Comparison of ENCODE assay signal across 18 cellular contexts in the genomic region with DNA sequence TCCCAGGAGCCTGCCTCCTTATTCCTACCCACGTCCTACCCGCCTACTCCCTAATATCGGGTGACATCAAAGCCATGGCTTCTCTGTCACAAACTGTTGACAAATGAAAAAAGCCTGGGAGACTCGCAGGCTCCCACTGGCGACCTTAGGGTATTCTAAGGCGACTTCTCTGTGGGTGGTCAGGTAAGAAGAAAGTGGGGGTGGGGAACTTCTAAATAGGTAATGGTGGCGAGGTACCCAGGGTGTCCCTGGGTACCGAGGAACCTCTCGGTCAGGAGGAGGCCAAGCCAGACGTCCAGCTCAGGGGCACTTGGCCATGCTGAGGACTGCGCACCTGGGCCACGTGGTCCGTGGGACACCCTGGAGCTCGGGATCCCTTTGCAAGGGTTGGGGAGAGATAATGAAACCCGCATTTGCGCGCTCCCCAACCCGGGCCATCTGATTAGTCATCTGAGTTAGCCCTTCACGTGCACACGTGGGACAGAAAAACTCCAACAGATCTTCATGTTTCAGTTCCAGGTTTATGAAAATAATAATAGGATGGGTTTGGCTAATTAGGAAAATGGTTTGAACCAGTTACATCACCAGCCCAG.
DNase-seq lines count a peak whose midpoint lies in the region; ATAC-seq and TF ChIP-seq lines count a peak whose summit lies in the region.
"Had no signal": no experiment of that assay in that cellular context is flagged by ENCODE, and none has a peak within 500 bp of the region (broad histone marks: within the 10 kb centered on the region; RNA-seq: fewer than 3 reads in every experiment).

No MANE protein-coding gene starts in this region.

- H3K9me3 Mint-ChIP-seq in natural killer cell (no peaks in the 10 kb centered on the region), glutamatergic neuron (ENCODE audit: unreplicated experiment) (peaks cover 8% of the 10 kb centered on the region), osteocyte (ENCODE audit: unreplicated experiment) (no peaks in the 10 kb centered on the region)
- H3K9me3 Mint-ChIP-seq in natural killer cell treated with Interleukin-12 subunit alpha and Interleukin-12 subunit beta and Interleukin-15 and Interleukin-18, amount 100 ng/mL, for 72 hours: no peaks in the 10 kb centered on the region
- peaks cover 0 to 12% (median 6%) of the 10 kb centered on the region in 5 donors for H3K9me3 Mint-ChIP-seq in CD8-positive, alpha-beta memory T cell
- H3K9me3 Mint-ChIP-seq: activated CD4-positive, alpha-beta memory T cell treated with anti-CD3 and anti-CD28 coated beads, Interleukin-2, amount 10 ng/mL, durations not matched to agents 7 days and 5 days; activated T-cell treated with anti-CD3 and anti-CD28 coated beads, Interleukin-2, amount 50 U/mL, for 72 hours had no signal

- no peak overlapping the region for H3K27ac Mint-ChIP-seq in natural killer cell
- H3K27ac Mint-ChIP-seq in natural killer cell treated with Interleukin-12 subunit alpha and Interleukin-12 subunit beta and Interleukin-15 and Interleukin-18, amount 100 ng/mL, for 72 hours: no peak overlapping the region
- no peak overlapping the region for H3K27ac Mint-ChIP-seq in glutamatergic neuron (ENCODE audit: unreplicated experiment)
- no peak overlapping the region for H3K27ac Mint-ChIP-seq in osteocyte (ENCODE audit: unreplicated experiment)
- H3K27ac Mint-ChIP-seq in CD8-positive, alpha-beta memory T cell: no peak overlapping the region
- H3K27ac Mint-ChIP-seq: activated CD4-positive, alpha-beta memory T cell treated with anti-CD3 and anti-CD28 coated beads, Interleukin-2, amount 10 ng/mL, durations not matched to agents 7 days and 5 days; activated naive CD8-positive, alpha-beta T cell; activated T-cell treated with anti-CD3 and anti-CD28 coated beads, Interleukin-2, amount 50 U/mL, for 72 hours; CD4-positive, alpha-beta memory T cell had no signal

- no peak overlapping the region for H3K4me3 ChIP-seq in CD8-positive, alpha-beta memory T cell (ENCODE audit: low read length)

- TF ChIP-seq CTCF in natural killer cell (IDR thresholded peaks at IDR 0.05) (no peak), glutamatergic neuron (IDR thresholded peaks at IDR 0.05; ENCODE audit: partially characterized antibody, unreplicated experiment) (no peak), osteocyte (IDR thresholded peaks at IDR 0.05) (no peak)

- peaks cover 4 to 5% of the 10 kb centered on the region in 2 donors for H3K4me1 Mint-ChIP-seq in natural killer cell
- no peaks in the 10 kb centered on the region for H3K4me1 Mint-ChIP-seq in natural killer cell treated with Interleukin-12 subunit alpha and Interleukin-12 subunit beta and Interleukin-15 and Interleukin-18, amount 100 ng/mL, for 72 hours (ENCODE audit: low read depth in 2 of 2)
- H3K4me1 Mint-ChIP-seq in glutamatergic neuron (ENCODE audit: low read depth, unreplicated experiment): peaks cover 2% of the 10 kb centered on the region
- H3K4me1 Mint-ChIP-seq in osteocyte (ENCODE audit: unreplicated experiment): peaks cover 14% of the 10 kb centered on the region
- peaks cover 0 to 2% (median 2%) of the 10 kb centered on the region in 3 donors for H3K4me1 Mint-ChIP-seq in CD8-positive, alpha-beta memory T cell
- H3K4me1 Mint-ChIP-seq: activated CD4-positive, alpha-beta memory T cell treated with anti-CD3 and anti-CD28 coated beads, Interleukin-2, amount 10 ng/mL, durations not matched to agents 7 days and 5 days had no signal

- POLR2A ChIA-PET in CD8-positive, alpha-beta memory T cell (lab: Charles Lee): no interaction called here

- H3K4me1 ChIP-seq in CD8-positive, alpha-beta memory T cell (ENCODE audit: insufficient read depth, low read length): no peaks in the 10 kb centered on the region

- intact Hi-C loops in natural killer cell (cut with micrococcal nuclease): no loop called here

- H3K27me3 ChIP-seq in CD8-positive, alpha-beta memory T cell (ENCODE audit: insufficient read depth, low read length, poor library complexity, severe bottlenecking): peaks cover 17% of the 10 kb centered on the region

- H3K36me3 ChIP-seq in CD8-positive, alpha-beta memory T cell (ENCODE audit: insufficient read depth, low read length): no peaks in the 10 kb centered on the region
- H3K36me3 ChIP-seq: neutrophil had no signal

- DNase-seq in natural killer cell (no peak), glutamatergic neuron (no peak), osteocyte (ENCODE audit: extremely low spot score, unreplicated experiment) (no peak), germinal center (ENCODE audit: low spot score) (no peak), AG08396 (ENCODE audit: low spot score) (no peak)
- DNase-seq in natural killer cell treated with Interleukin-12 subunit alpha and Interleukin-12 subunit beta and Interleukin-15 and Interleukin-18, amount 100 ng/mL, for 72 hours (ENCODE audit: low spot score): no peak
- DNase-seq in CD8-positive, alpha-beta memory T cell: no peak
- DNase-seq: activated CD4-positive, alpha-beta memory T cell treated with anti-CD3 and anti-CD28 coated beads, Interleukin-2, amount 10 ng/mL, durations not matched to agents 7 days and 5 days; activated T-cell treated with anti-CD3 and anti-CD28 coated beads, Interleukin-2, amount 50 U/mL, for 72 hours; CD4-positive, alpha-beta memory T cell; NCI-H1436 treated with DMSO at 0.1 percent for 48 hours; NCI-H226; NK-92 treated with Interleukin-12 subunit alpha and Interleukin-12 subunit beta, amount 100 ng/mL, for 24 hours; RPMI8226 had no signal

- H3K9me3 ChIP-seq in CD8-positive, alpha-beta memory T cell (ENCODE audit: low read length): no peaks in the 10 kb centered on the region
- H3K9me3 ChIP-seq: neutrophil had no signal

- H3K4me3 Mint-ChIP-seq in natural killer cell (peak overlapping the region; percentile 46), glutamatergic neuron (ENCODE audit: unreplicated experiment) (peak overlapping the region; percentile 74), osteocyte (ENCODE audit: unreplicated experiment) (peak overlapping the region; percentile 64)
- H3K4me3 Mint-ChIP-seq in natural killer cell treated with Interleukin-12 subunit alpha and Interleukin-12 subunit beta and Interleukin-15 and Interleukin-18, amount 100 ng/mL, for 72 hours: no peak overlapping the region
- H3K4me3 Mint-ChIP-seq in CD8-positive, alpha-beta memory T cell: peak overlapping the region in 1 of 7 donors; percentile 8
- H3K4me3 Mint-ChIP-seq: activated CD4-positive, alpha-beta memory T cell treated with anti-CD3 and anti-CD28 coated beads, Interleukin-2, amount 10 ng/mL, durations not matched to agents 7 days and 5 days; activated naive CD8-positive, alpha-beta T cell; CD4-positive, alpha-beta memory T cell had no signal

- CTCF ChIA-PET in CD8-positive, alpha-beta memory T cell (lab: Charles Lee): no interaction called here

- H3K36me3 Mint-ChIP-seq in natural killer cell (no peaks in the 10 kb centered on the region), glutamatergic neuron (ENCODE audit: unreplicated experiment) (no peaks in the 10 kb centered on the region), osteocyte (ENCODE audit: unreplicated experiment) (peaks cover 8% of the 10 kb centered on the region)
- H3K36me3 Mint-ChIP-seq in natural killer cell treated with Interleukin-12 subunit alpha and Interleukin-12 subunit beta and Interleukin-15 and Interleukin-18, amount 100 ng/mL, for 72 hours: no peaks in the 10 kb centered on the region
- peaks cover 0 to 5% (median 0%) of the 10 kb centered on the region in 3 donors for H3K36me3 Mint-ChIP-seq in CD8-positive, alpha-beta memory T cell
- H3K36me3 Mint-ChIP-seq: activated naive CD8-positive, alpha-beta T cell had no signal

- H3K27ac ChIP-seq in CD8-positive, alpha-beta memory T cell (ENCODE audit: low read depth, low read length): no peak overlapping the region
- H3K27ac ChIP-seq: neutrophil, skin epidermis had no signal

- ATAC-seq in natural killer cell (no peak), HG02759 (IDR thresholded peaks at IDR 0.05; ENCODE audit: unreplicated experiment) (no peak)
- no peak for ATAC-seq in natural killer cell treated with Interleukin-12 subunit alpha and Interleukin-12 subunit beta and Interleukin-15 and Interleukin-18, amount 100 ng/mL, for 72 hours
- ATAC-seq: activated T-cell treated with anti-CD3 and anti-CD28 coated beads, Interleukin-2, amount 50 U/mL, for 72 hours had no signal

- H3K27me3 Mint-ChIP-seq in natural killer cell (ENCODE audit: low read depth in 2 of 2): peaks cover 64 to 83% of the 10 kb centered on the region in 2 donors
- peaks cover 52 to 81% of the 10 kb centered on the region in 2 donors for H3K27me3 Mint-ChIP-seq in natural killer cell treated with Interleukin-12 subunit alpha and Interleukin-12 subunit beta and Interleukin-15 and Interleukin-18, amount 100 ng/mL, for 72 hours
- peaks cover 37% of the 10 kb centered on the region for H3K27me3 Mint-ChIP-seq in glutamatergic neuron (ENCODE audit: unreplicated experiment)
- H3K27me3 Mint-ChIP-seq in osteocyte (ENCODE audit: unreplicated experiment): peaks cover 79% of the 10 kb centered on the region
- peaks cover 44 to 74% of the 10 kb centered on the region in 2 donors for H3K27me3 Mint-ChIP-seq in CD8-positive, alpha-beta memory T cell
